ENCODE assay signal across 8 cellular contexts in the genomic region with DNA sequence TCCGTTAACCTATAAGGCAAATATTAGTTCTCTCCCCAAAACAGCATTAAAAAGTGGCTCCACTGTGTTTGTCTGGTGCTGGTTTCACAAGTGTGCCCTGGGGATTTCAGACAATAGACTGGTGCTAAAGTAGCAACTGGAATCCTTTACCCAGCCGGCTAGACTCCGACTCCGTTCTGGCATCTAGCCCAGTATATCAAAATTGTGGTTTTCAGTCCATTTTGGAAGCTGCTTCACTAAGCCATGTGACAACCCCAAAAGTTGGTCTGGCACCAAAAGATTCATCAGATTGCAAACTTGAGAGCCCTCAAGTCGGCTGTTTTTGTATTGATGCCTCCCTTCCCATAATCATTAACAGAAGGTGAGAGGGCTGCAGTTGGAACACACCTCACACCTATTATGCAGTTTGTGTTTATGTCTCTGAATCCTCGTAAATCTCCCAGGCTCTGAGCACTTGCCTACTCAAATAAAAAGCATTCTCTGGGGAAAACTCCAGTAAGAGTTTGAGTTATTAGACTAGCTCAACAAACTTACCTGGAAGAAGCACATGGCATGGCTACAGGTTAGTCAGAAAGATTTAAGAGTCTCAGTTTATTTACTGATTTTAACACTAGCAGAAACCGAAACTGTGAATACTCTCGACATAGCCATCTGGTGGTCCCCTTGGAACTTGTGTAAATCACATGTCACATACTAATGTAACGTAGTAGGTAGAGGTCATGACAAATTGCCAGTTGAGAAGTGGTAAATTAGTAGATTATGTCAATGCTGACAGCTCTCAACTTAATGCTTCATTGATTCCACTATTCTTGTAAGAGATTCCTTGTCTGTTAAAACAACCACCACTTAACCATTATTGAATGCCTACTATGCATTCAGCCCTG. TPM values are rescaled to one million over a fixed set of nuclear protein-coding genes. Genes with fewer than 3 reads are reported as not detected.
DNase-seq lines count a peak whose midpoint lies in the region; ATAC-seq, FAIRE-seq and TF ChIP-seq lines count a peak whose summit lies in the region.

No MANE protein-coding gene starts in this region.

- H3K36me3 ChIP-seq in colonic mucosa (no peaks in the 10 kb centered on the region), tibial artery (no peaks in the 10 kb centered on the region)

- peaks cover 15% of the 10 kb centered on the region for H3K27me3 Mint-ChIP-seq in activated T-cell treated with anti-CD3 and anti-CD28 coated beads, Interleukin-2, amount 50 U/mL, for 4 hours (ENCODE audit: low read depth)

- no peaks in the 10 kb centered on the region for H3K4me1 Mint-ChIP-seq in activated T-cell treated with anti-CD3 and anti-CD28 coated beads, Interleukin-2, amount 50 U/mL, for 4 hours (ENCODE audit: low read depth)

- H3K4me1 ChIP-seq in colonic mucosa (peaks cover 5% of the 10 kb centered on the region), tibial artery (no peaks in the 10 kb centered on the region)

- intact Hi-C loops in colonic mucosa (cut with DNase I) (no loop called here), tibial artery (cut with DNase I; ENCODE audit: low total_unique reads) (no loop called here)

- H3K27ac ChIP-seq in colonic mucosa: peak overlapping the region; percentile 30
- H3K27ac ChIP-seq in tibial artery: no peak overlapping the region
- no peak overlapping the region for H3K27ac ChIP-seq in caudate nucleus (ENCODE audit: low read depth, low read length)

- H3K9ac ChIP-seq in colonic mucosa (ENCODE audit: low read depth in 2 of 2, low read length in 2 of 2): peak overlapping the region in 1 of 2 donors; percentile 28

- H3K4me3 ChIP-seq in colonic mucosa (no peak overlapping the region), tibial artery (no peak overlapping the region)

- DNase-seq in GM18507 (ENCODE audit: extremely low spot score, insufficient read length, low read depth) (no peak), NCI-H1436 treated with DMSO at 0.1 percent for 48 hours (lab: John Stamatoyannopoulos, UW) (peak; percentile 36), colonic mucosa (peak; percentile 32), tibial artery (no peak), caudate nucleus (lab: John Stamatoyannopoulos, UW) (no peak)
- no peak for DNase-seq in central memory CD4-positive, alpha-beta T cell
- no peak for DNase-seq in activated T-cell treated with anti-CD3 and anti-CD28 coated beads, Interleukin-2, amount 50 U/mL, for 4 hours

- FAIRE-seq in GM18507 (lab: Jason Lieb, UNC): peak; percentile 85

- H3K27me3 ChIP-seq in colonic mucosa (no peaks in the 10 kb centered on the region), tibial artery (no peaks in the 10 kb centered on the region)

- H3K4me3 Mint-ChIP-seq in activated T-cell treated with anti-CD3 and anti-CD28 coated beads, Interleukin-2, amount 50 U/mL, for 4 hours: no peak overlapping the region

- TF ChIP-seq CTCF in colonic mucosa (IDR thresholded peaks at IDR 0.05): no peak
- TF ChIP-seq CTCF in tibial artery (IDR thresholded peaks at IDR 0.05): no peak

- H3K9me3 ChIP-seq in colonic mucosa (no peaks in the 10 kb centered on the region), tibial artery (no peaks in the 10 kb centered on the region)

- no peaks in the 10 kb centered on the region for H3K36me3 Mint-ChIP-seq in activated T-cell treated with anti-CD3 and anti-CD28 coated beads, Interleukin-2, amount 50 U/mL, for 4 hours (ENCODE audit: insufficient read depth)

- no peaks in the 10 kb centered on the region for H3K9me3 Mint-ChIP-seq in activated T-cell treated with anti-CD3 and anti-CD28 coated beads, Interleukin-2, amount 50 U/mL, for 4 hours

- ATAC-seq in HG02642 (IDR thresholded peaks at IDR 0.05; ENCODE audit: poor library complexity, unreplicated experiment): peak; percentile 92
- no peak for ATAC-seq in activated T-cell treated with anti-CD3 and anti-CD28 coated beads, Interleukin-2, amount 50 U/mL, for 4 hours

RNA-seq across cellular contexts. Expression of gene WNT16, which starts 14.8 kb away (rescaled TPM):
- under 1 TPM in 1 of 2 donors, not detected in 1; 0.11 TPM for total RNA-seq in colonic mucosa
- total RNA-seq in activated T-cell treated with anti-CD3 and anti-CD28 coated beads, Interleukin-2, amount 50 U/mL, for 4 hours: under 1 TPM in 2 of 3 donors, not detected in 1; 0.16 to 0.23 TPM

Comparison
In these comparisons a context has a peak if more than half of its experiments do, and no peak if none do; other contexts are left out.
1. DNase-seq: peak in NCI-H1436 treated with DMSO at 0.1 percent for 48 hours (single experiment) and colonic mucosa (single experiment); none in GM18507 (single experiment), tibial artery (0 of 2), caudate nucleus (0 of 61), central memory CD4-positive, alpha-beta T cell (single experiment) and activated T-cell treated with anti-CD3 and anti-CD28 coated beads, Interleukin-2, amount 50 U/mL, for 4 hours (single experiment).